ENCODE assay signal across 1 cellular context in genomic region chr22:24178502-24179440, GRCh38.
TF ChIP-seq lines count a peak whose summit lies in the region.

No MANE protein-coding gene starts in this region.

TF ChIP-seq in liver, 16 proteins besides CTCF, POLR2A, EP300 and RAD21 (continued from another document):
- TF ChIP-seq, protein P1, sequence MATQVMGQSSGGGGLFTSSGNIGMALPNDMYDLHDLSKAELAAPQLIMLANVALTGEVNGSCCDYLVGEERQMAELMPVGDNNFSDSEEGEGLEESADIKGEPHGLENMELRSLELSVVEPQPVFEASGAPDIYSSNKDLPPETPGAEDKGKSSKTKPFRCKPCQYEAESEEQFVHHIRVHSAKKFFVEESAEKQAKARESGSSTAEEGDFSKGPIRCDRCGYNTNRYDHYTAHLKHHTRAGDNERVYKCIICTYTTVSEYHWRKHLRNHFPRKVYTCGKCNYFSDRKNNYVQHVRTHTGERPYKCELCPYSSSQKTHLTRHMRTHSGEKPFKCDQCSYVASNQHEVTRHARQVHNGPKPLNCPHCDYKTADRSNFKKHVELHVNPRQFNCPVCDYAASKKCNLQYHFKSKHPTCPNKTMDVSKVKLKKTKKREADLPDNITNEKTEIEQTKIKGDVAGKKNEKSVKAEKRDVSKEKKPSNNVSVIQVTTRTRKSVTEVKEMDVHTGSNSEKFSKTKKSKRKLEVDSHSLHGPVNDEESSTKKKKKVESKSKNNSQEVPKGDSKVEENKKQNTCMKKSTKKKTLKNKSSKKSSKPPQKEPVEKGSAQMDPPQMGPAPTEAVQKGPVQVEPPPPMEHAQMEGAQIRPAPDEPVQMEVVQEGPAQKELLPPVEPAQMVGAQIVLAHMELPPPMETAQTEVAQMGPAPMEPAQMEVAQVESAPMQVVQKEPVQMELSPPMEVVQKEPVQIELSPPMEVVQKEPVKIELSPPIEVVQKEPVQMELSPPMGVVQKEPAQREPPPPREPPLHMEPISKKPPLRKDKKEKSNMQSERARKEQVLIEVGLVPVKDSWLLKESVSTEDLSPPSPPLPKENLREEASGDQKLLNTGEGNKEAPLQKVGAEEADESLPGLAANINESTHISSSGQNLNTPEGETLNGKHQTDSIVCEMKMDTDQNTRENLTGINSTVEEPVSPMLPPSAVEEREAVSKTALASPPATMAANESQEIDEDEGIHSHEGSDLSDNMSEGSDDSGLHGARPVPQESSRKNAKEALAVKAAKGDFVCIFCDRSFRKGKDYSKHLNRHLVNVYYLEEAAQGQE (IDR thresholded peaks at IDR 0.05) = no peak
- TF ChIP-seq FOXA2 (IDR thresholded peaks at IDR 0.05) = no peak
- no peak for TF ChIP-seq GABPA (IDR thresholded peaks at IDR 0.05 in 1 of 2, conservative IDR thresholded peaks at IDR 0.05 in 1 of 2)
- no peak for TF ChIP-seq YY1 (IDR thresholded peaks at IDR 0.05)
